Comparison of ENCODE assay signal across 8 cellular contexts in genomic region chr2:126664234-126664633, GRCh38. TPM values are rescaled to one million over a fixed set of nuclear protein-coding genes. Genes with fewer than 3 reads are reported as not detected.
DNase-seq lines count a peak whose midpoint lies in the region; ATAC-seq and TF ChIP-seq lines count a peak whose summit lies in the region.

No MANE protein-coding gene starts in this region.

- no peaks in the 10 kb centered on the region for H3K9me2 ChIP-seq in PC-9 (ENCODE audit: insufficient read depth)

- H3F3A ChIP-seq in PC-9 (ENCODE audit: insufficient read depth, low read depth): no peaks in the 10 kb centered on the region

- H4K20me1 ChIP-seq in PC-9 (ENCODE audit: insufficient read depth): no peaks in the 10 kb centered on the region

- no peaks in the 10 kb centered on the region for H3K36me3 ChIP-seq in PC-9 (ENCODE audit: low read depth)
- no peaks in the 10 kb centered on the region for H3K36me3 ChIP-seq in testis (ENCODE audit: low read depth, missing control alignments)

- no peak overlapping the region for H3K27ac ChIP-seq in PC-9
- no peak overlapping the region for H3K27ac ChIP-seq in testis

- TF ChIP-seq CTCF in PC-9 (conservative IDR thresholded peaks at IDR 0.05): no peak
- no peak for TF ChIP-seq CTCF in testis (IDR thresholded peaks at IDR 0.05)
- TF ChIP-seq CTCF in endothelial cell (IDR thresholded peaks at IDR 0.05; ENCODE audit: unreplicated experiment): no peak

- H3K27me3 ChIP-seq in PC-9 (ENCODE audit: insufficient read depth, low read depth): peaks cover 94% of the 10 kb centered on the region
- H3K27me3 ChIP-seq in testis: no peaks in the 10 kb centered on the region

- H3K4me2 ChIP-seq in PC-9: no peak overlapping the region

- H3K9me3 ChIP-seq in PC-9 (ENCODE audit: insufficient read depth, low read depth) (no peaks in the 10 kb centered on the region), testis (no peaks in the 10 kb centered on the region)

- H3K27ac Mint-ChIP-seq in activated CD4-positive, alpha-beta memory T cell treated with anti-CD3 and anti-CD28 coated beads for 36 hours: peak overlapping the region; percentile 93
- H3K27ac Mint-ChIP-seq in endothelial cell (ENCODE audit: unreplicated experiment): no peak overlapping the region

- intact Hi-C loops in activated CD4-positive, alpha-beta memory T cell treated with anti-CD3 and anti-CD28 coated beads for 36 hours (cut with micrococcal nuclease): no loop called here
- intact Hi-C loops in PC-9 (cut with micrococcal nuclease; ENCODE audit: unreplicated experiment) (no loop called here), testis (cut with DNase I; ENCODE audit: low total_unique reads) (no loop called here)

- 72 to 78% methylated on average over 3 of the region's 3 CpGs for WGBS in testis, 2 donors

- DNase-seq in activated gamma-delta T cell treated with Interleukin-2 at 50 U/mL for 16 hours: peak; percentile 40
- no peak for DNase-seq in activated gamma-delta T cell (lab: John Stamatoyannopoulos, UW)
- DNase-seq in activated CD4-positive, alpha-beta memory T cell treated with anti-CD3 and anti-CD28 coated beads for 36 hours: peak; percentile 45
- peak; percentile 45 for DNase-seq in stimulated activated naive CD8-positive, alpha-beta T cell treated with anti-CD3 and anti-CD28 coated beads, Interleukin-15, Interleukin-2, amounts not matched to agents 100 U/mL and 50 U/mL, for 24 hours
- DNase-seq in PC-9: no peak
- no peak for DNase-seq in testis
- DNase-seq in endothelial cell (ENCODE audit: low spot score): no peak

- no peak overlapping the region for H2AFZ ChIP-seq in PC-9

- CTCF ChIA-PET in activated CD4-positive, alpha-beta memory T cell treated with anti-CD3 and anti-CD28 coated beads for 36 hours (lab: Charles Lee): interaction anchor here (2.4 kb wide), 1 partner anchor 113 kb away, joined by 10 read pairs; no protein-coding TSS in a partner anchor
- CTCF ChIA-PET in PC-9 (lab: Charles Lee): no interaction called here

- H3K9me3 Mint-ChIP-seq in activated CD4-positive, alpha-beta memory T cell treated with anti-CD3 and anti-CD28 coated beads for 36 hours: no peaks in the 10 kb centered on the region
- H3K9me3 Mint-ChIP-seq in endothelial cell (ENCODE audit: unreplicated experiment): no peaks in the 10 kb centered on the region

- BruUV-seq in PC-9 (replicated peaks; lab: Mats Ljungman, UMichigan): no TSS peak

- H3K4me1 Mint-ChIP-seq in activated CD4-positive, alpha-beta memory T cell treated with anti-CD3 and anti-CD28 coated beads for 36 hours (ENCODE audit: low read depth): peaks cover 82% of the 10 kb centered on the region
- H3K4me1 Mint-ChIP-seq in endothelial cell (ENCODE audit: unreplicated experiment): peaks cover 26% of the 10 kb centered on the region

- TF ChIP-seq POLR2A in testis (IDR thresholded peaks at IDR 0.05): no peak

- no peaks in the 10 kb centered on the region for H3K79me2 ChIP-seq in PC-9 (ENCODE audit: low read depth)

- H3K4me1 ChIP-seq in PC-9 (replicated peaks; ENCODE audit: insufficient read depth) (no peaks in the 10 kb centered on the region), testis (peaks cover 4% of the 10 kb centered on the region)

- peaks cover 34% of the 10 kb centered on the region for H3K36me3 Mint-ChIP-seq in activated CD4-positive, alpha-beta memory T cell treated with anti-CD3 and anti-CD28 coated beads for 36 hours
- H3K36me3 Mint-ChIP-seq in endothelial cell (ENCODE audit: low read depth, unreplicated experiment): peaks cover 32% of the 10 kb centered on the region

- POLR2A ChIA-PET in activated CD4-positive, alpha-beta memory T cell treated with anti-CD3 and anti-CD28 coated beads for 36 hours (lab: Charles Lee): no interaction called here
- POLR2A ChIA-PET in PC-9 (lab: Charles Lee; ENCODE audit: unreplicated experiment): no interaction called here

- no peak overlapping the region for H3K4me3 ChIP-seq in PC-9
- H3K4me3 ChIP-seq in testis: no peak overlapping the region

- no peaks in the 10 kb centered on the region for H3K27me3 Mint-ChIP-seq in activated CD4-positive, alpha-beta memory T cell treated with anti-CD3 and anti-CD28 coated beads for 36 hours
- H3K27me3 Mint-ChIP-seq in endothelial cell (ENCODE audit: unreplicated experiment): peaks cover 17% of the 10 kb centered on the region

- peak; percentile 73 for ATAC-seq in HG02870 (IDR thresholded peaks at IDR 0.05; ENCODE audit: unreplicated experiment)
- peak; percentile 78 for ATAC-seq in stimulated activated naive CD8-positive, alpha-beta T cell treated with anti-CD3 and anti-CD28 coated beads, Interleukin-15, Interleukin-2, amounts not matched to agents 100 U/mL and 50 U/mL, for 24 hours

- peak overlapping the region; percentile 51 for H3K4me3 Mint-ChIP-seq in activated CD4-positive, alpha-beta memory T cell treated with anti-CD3 and anti-CD28 coated beads for 36 hours
- no peak overlapping the region for H3K4me3 Mint-ChIP-seq in endothelial cell (ENCODE audit: unreplicated experiment)

RNA-seq across cellular contexts. Expression of gene GYPC, which starts 8.3 kb away (rescaled TPM):
- 100 to 1,000 TPM; 123 TPM for total RNA-seq in activated CD4-positive, alpha-beta memory T cell treated with anti-CD3 and anti-CD28 coated beads for 36 hours
- total RNA-seq in PC-9 (2021) (not detected in 2 replicates), testis (10 to 100 TPM in 1 of 2 donors, 1 to 10 TPM in 1; 9.9 to 15.5 TPM), endothelial cell (ENCODE audit: unreplicated experiment) (154 TPM)
- polyA plus RNA-seq in testis (ENCODE audit: insufficient read depth, low read depth, low replicate concordance): 40.2 TPM

Comparison
In these comparisons a context has a peak if more than half of its experiments do, and no peak if none do; other contexts are left out.
1. DNase-seq: peak in activated gamma-delta T cell treated with Interleukin-2 at 50 U/mL for 16 hours (single experiment), activated CD4-positive, alpha-beta memory T cell treated with anti-CD3 and anti-CD28 coated beads for 36 hours (single experiment) and stimulated activated naive CD8-positive, alpha-beta T cell treated with anti-CD3 and anti-CD28 coated beads, Interleukin-15, Interleukin-2, amounts not matched to agents 100 U/mL and 50 U/mL, for 24 hours (single experiment); none in activated gamma-delta T cell (single experiment), PC-9 (0 of 2), testis (single experiment) and endothelial cell (single experiment).
2. RNA of gene GYPC, which starts 8.3 kb away (total RNA-seq): 154 TPM in endothelial cell (single experiment), 123 TPM in activated CD4-positive, alpha-beta memory T cell treated with anti-CD3 and anti-CD28 coated beads for 36 hours and 9.9 to 15.5 TPM in testis; not detected in PC-9; every median in the first group is over 10 times any median in the second.